In the genomic region with DNA sequence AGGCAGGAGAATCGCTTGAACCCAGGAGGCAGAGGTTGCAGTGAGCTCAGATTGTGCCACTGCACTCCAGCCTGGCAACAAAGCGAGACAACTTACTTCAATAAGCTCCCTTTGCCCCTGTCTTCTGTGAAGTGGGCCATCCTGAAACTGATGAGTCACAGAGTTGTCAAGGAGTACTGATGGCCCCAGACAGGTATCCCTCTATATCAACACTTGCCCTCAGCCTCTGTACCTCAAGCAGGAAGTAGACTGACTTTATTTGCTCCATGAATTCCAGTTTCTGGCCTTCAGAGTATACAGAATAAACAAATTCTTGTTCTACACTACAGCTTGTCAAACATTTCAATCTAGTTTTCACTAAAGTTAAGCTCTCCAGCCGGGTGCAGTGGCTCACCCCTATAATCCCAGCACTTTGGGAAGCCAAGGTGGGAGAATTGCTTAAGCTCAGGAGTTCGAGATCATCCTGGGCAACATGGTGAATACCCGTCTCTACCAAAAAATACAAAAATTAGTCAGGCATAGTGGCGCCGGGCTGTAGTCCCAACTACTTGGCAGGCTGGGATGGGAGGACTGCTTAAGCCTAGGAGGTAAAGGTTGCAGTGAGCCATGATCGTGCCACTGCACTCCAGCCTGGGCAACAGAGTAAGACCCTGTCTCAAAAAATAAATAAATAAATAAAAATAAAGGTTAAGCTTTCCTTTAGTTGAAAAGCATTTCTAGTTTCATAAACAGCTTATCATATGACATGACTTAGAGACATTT, we compare ENCODE assay signal across 1 cellular context.
A peak's percentile ranks its signal among the peaks of the same experiment; 100 is the strongest.
TF ChIP-seq lines count a peak whose summit lies in the region.

No MANE protein-coding gene starts in this region.

TF ChIP-seq in HEK293, 187 proteins besides CTCF, POLR2A, EP300 and RAD21 (continued from another document):
- TF ChIP-seq, protein P1, sequence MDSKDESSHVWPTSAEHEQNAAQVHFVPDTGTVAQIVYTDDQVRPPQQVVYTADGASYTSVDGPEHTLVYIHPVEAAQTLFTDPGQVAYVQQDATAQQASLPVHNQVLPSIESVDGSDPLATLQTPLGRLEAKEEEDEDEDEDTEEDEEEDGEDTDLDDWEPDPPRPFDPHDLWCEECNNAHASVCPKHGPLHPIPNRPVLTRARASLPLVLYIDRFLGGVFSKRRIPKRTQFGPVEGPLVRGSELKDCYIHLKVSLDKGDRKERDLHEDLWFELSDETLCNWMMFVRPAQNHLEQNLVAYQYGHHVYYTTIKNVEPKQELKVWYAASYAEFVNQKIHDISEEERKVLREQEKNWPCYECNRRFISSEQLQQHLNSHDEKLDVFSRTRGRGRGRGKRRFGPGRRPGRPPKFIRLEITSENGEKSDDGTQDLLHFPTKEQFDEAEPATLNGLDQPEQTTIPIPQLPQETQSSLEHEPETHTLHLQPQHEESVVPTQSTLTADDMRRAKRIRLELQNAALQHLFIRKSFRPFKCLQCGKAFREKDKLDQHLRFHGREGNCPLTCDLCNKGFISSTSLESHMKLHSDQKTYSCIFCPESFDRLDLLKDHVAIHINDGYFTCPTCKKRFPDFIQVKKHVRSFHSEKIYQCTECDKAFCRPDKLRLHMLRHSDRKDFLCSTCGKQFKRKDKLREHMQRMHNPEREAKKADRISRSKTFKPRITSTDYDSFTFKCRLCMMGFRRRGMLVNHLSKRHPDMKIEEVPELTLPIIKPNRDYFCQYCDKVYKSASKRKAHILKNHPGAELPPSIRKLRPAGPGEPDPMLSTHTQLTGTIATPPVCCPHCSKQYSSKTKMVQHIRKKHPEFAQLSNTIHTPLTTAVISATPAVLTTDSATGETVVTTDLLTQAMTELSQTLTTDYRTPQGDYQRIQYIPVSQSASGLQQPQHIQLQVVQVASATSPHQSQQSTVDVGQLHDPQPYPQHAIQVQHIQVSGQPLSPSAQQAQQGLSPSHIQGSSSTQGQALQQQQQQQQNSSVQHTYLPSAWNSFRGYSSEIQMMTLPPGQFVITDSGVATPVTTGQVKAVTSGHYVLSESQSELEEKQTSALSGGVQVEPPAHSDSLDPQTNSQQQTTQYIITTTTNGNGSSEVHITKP (tag by site-specific recombination; IDR thresholded peaks at IDR 0.05): peak; percentile 52; the same call in 1 of the 2 replicates
TF ChIP-seq in HEK293: peak in this region for 1.
